1 cellular context compared by ENCODE assay signal in genomic region chr5:73625905-73626811, GRCh38.
TF ChIP-seq lines count a peak whose summit lies in the region.

Gene ARHGEF28 (plus strand): TSS chr5:73626196. CDS start chr5:73684852, 58,656 bp downstream.

TF ChIP-seq in A549, 52 proteins besides CTCF, POLR2A, EP300 and RAD21 (continued from another document):
- peak; percentile 69 for TF ChIP-seq BCL3 (IDR thresholded peaks at IDR 0.05)
TF ChIP-seq in A549: peak in this region for 7.
